ENCODE assay signal across 22 cellular contexts in the genomic region with DNA sequence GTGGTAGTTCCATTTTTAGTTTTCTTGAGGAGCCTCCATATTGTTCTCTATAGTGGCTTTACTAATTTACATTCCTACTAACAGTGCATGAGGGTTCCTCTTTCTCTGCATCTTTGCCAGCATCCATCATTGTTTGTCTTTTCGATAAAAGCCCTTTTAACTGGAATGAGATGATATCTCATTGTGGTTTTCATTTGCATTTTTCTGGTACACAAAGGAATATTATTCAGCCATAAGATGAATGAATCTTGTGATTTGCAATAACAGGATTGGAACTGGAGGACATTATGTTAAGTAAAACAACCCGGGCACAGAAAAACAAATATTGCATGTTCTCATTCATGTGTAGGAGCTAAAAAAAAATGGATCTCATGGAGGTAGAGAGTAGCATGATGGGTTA. TPM values are rescaled to one million over a fixed set of nuclear protein-coding genes. Genes with fewer than 3 reads are reported as not detected.
DNase-seq lines count a peak whose midpoint lies in the region; ATAC-seq, FAIRE-seq and TF ChIP-seq lines count a peak whose summit lies in the region.
"Had no signal": no experiment of that assay in that cellular context is flagged by ENCODE, and none has a peak within 500 bp of the region (broad histone marks: within the 10 kb centered on the region; RNA-seq: fewer than 3 reads in every experiment).

No MANE protein-coding gene starts in this region.

- ATAC-seq in GM18861 (IDR thresholded peaks at IDR 0.05; ENCODE audit: unreplicated experiment) = no peak

- H3K4me3 Mint-ChIP-seq in immature natural killer cell = no peak overlapping the region
- H3K4me3 Mint-ChIP-seq: CD14-positive monocyte; CD4-positive, alpha-beta memory T cell; CD4-positive, CD25-positive, alpha-beta regulatory T cell; CD8-positive, alpha-beta memory T cell had no signal

- no peaks in the 10 kb centered on the region for H3K9me3 Mint-ChIP-seq in immature natural killer cell
- H3K9me3 Mint-ChIP-seq: CD8-positive, alpha-beta memory T cell had no signal

- no peak for TF ChIP-seq POLR2A in GM12892 (IDR thresholded peaks at IDR 0.05; ENCODE audit: low read depth, low read length)

- H3K27me3 Mint-ChIP-seq in immature natural killer cell (ENCODE audit: low read depth in 3 of 3) = no peaks in the 10 kb centered on the region

- H3K36me3 Mint-ChIP-seq in immature natural killer cell = peaks cover 12 to 48% (median 25%) of the 10 kb centered on the region in 3 donors
- H3K36me3 Mint-ChIP-seq: CD4-positive, CD25-positive, alpha-beta regulatory T cell had no signal

- H3K27ac Mint-ChIP-seq in immature natural killer cell = peak overlapping the region in 5 of 6 donors; percentile 12 to 74 (median 50)
- H3K27ac Mint-ChIP-seq: CD4-positive, CD25-positive, alpha-beta regulatory T cell; CD8-positive, alpha-beta memory T cell had no signal

- DNase-seq in COLO829 (ENCODE audit: low spot score) (peak; percentile 26), GM12892 (ENCODE audit: insufficient read length) (no peak), SK-MEL-5 (ENCODE audit: low read depth, low spot score) (peak; percentile 97), immature natural killer cell (no peak), GM13976 (ENCODE audit: low spot score) (no peak), NCI-H2081 treated with DMSO at 0.1 percent for 48 hours (lab: John Stamatoyannopoulos, UW) (no peak)
- DNase-seq: 8988T; ACHN; BE2C; C1 segment of cervical spinal cord; Caco-2; Calu3; CD4-positive, alpha-beta memory T cell; CD4-positive, CD25-positive, alpha-beta regulatory T cell; CD8-positive, alpha-beta memory T cell; DMS79 treated with DMSO at 0.1 percent for 48 hours; GF-D8 had no signal

- TF ChIP-seq CTCF in GM13976 (IDR thresholded peaks at IDR 0.05; ENCODE audit: borderline replicate concordance, control extremely low read depth, extremely low read depth, insufficient read depth, missing control alignments) = no peak

- peaks cover 46 to 63% of the 10 kb centered on the region in 2 donors for H3K4me1 Mint-ChIP-seq in immature natural killer cell

- in situ Hi-C loops in SK-MEL-5 (cut with HindIII; ENCODE audit: low pct_unique_long_range_greater_than_20kb, low sequenced_read_pairs) = no loop called here
- in situ Hi-C loops in GM13976 (cut with MboI; ENCODE audit: low sequenced_read_pairs, unreplicated experiment) = no loop called here

- FAIRE-seq in GM12892 (lab: Jason Lieb, UNC) = peak; percentile 27
- FAIRE-seq: D721Med, GM12891 had no signal

RNA-seq across cellular contexts. Expression of gene ITGAM, which starts 31.6 kb away (rescaled TPM):
- 4.7 TPM for polyA plus RNA-seq in GM12892 (2012; ENCODE audit: missing spikeins)
- total RNA-seq in SK-MEL-5 (2014; rRNA removed; shearing (Covaris generic)) = 0.21 and 0.58 TPM in 2 replicates
- 0.35 and 0.43 TPM in 2 replicates for polyA plus RNA-seq in SK-MEL-5 (2015; cell fraction: cytosol; rRNA removed)
- 0.07 and 0.51 TPM in 2 replicates for polyA plus RNA-seq in SK-MEL-5 (2015; cell fraction: nucleus; rRNA removed)
- 100 to 1,000 TPM in 1 of 3 donors, 10 to 100 TPM in 2; 70.6 to 186 (median 89.3) TPM for polyA plus RNA-seq in immature natural killer cell
- total RNA-seq: Caco-2 had no signal
- polyA plus RNA-seq: AG04450 had no signal

Comparison
In these comparisons a context has a peak if more than half of its experiments do, and no peak if none do; other contexts are left out.
1. DNase-seq: peak in COLO829 (single experiment) and SK-MEL-5 (single experiment); none in GM12892 (single experiment), immature natural killer cell (0 of 3), GM13976 (single experiment) and NCI-H2081 treated with DMSO at 0.1 percent for 48 hours (single experiment).